8 cellular contexts compared by ENCODE assay signal in genomic region chr14:64464695-64465094, GRCh38. TPM values are rescaled to one million over a fixed set of nuclear protein-coding genes. Genes with fewer than 3 reads are reported as not detected.
DNase-seq lines count a peak whose midpoint lies in the region; ATAC-seq and TF ChIP-seq lines count a peak whose summit lies in the region.

No MANE protein-coding gene starts in this region.

- POLR2A ChIA-PET in PC-3 (lab: Charles Lee; ENCODE audit: unreplicated experiment), result interaction anchor here (0.6 kb wide), 1 partner anchor 292 kb away, joined by 3 read pairs; no protein-coding TSS in a partner anchor

- peak; percentile 1 for ATAC-seq in GM21576 (IDR thresholded peaks at IDR 0.05; ENCODE audit: unreplicated experiment)
- ATAC-seq in PC-3, result peak; percentile 10
- no peak for ATAC-seq in psoas muscle
- ATAC-seq in GM18502 (IDR thresholded peaks at IDR 0.05; ENCODE audit: poor library complexity, unreplicated experiment), result no peak
- ATAC-seq in sciatic nerve, result no peak

- H3K27ac ChIP-seq in PC-3 (ENCODE audit: low read length), result no peak overlapping the region
- no peak overlapping the region for H3K27ac ChIP-seq in psoas muscle

- no peaks in the 10 kb centered on the region for H3F3A ChIP-seq in PC-3 (ENCODE audit: low read length, unreplicated experiment)

- H3K36me3 ChIP-seq in PC-3 (ENCODE audit: low read depth, low read length) (no peaks in the 10 kb centered on the region), psoas muscle (ENCODE audit: insufficient read depth in 1 of 2, low read depth in 1 of 2) (peaks cover 0 to 11% of the 10 kb centered on the region in 2 donors)

- DNase-seq in AG09309 (ENCODE audit: low read depth) (no peak), PC-3 (peak; percentile 25), epithelial cell of proximal tubule (ENCODE audit: low read depth) (no peak), psoas muscle (no peak), NCI-H1048 (lab: John Stamatoyannopoulos, UW) (no peak), sciatic nerve (ENCODE audit: low spot score) (no peak)

- intact Hi-C loops in PC-3 (cut with micrococcal nuclease), result loop anchor here (5.0 kb wide), 1 partner anchor 77 kb away; the partner anchor contains the start of gene MTHFD1
- intact Hi-C loops in psoas muscle (cut with DNase I), result no loop called here
- intact Hi-C loops in sciatic nerve (cut with DNase I), result no loop called here

- H3K9me2 ChIP-seq in PC-3 (replicated peaks; ENCODE audit: low read length), result no peaks in the 10 kb centered on the region

- BruUV-seq in PC-3 (replicated peaks; lab: Mats Ljungman, UMichigan), result TSS peak; percentile 24

- H3K9ac ChIP-seq in PC-3 (ENCODE audit: low read length), result peak overlapping the region; percentile 36; the same call in 1 of the 2 replicates

- H3K9me3 ChIP-seq in PC-3 (ENCODE audit: low read length), result no peaks in the 10 kb centered on the region
- H3K9me3 ChIP-seq in psoas muscle, result no peaks in the 10 kb centered on the region

- H3K79me2 ChIP-seq in PC-3 (ENCODE audit: low read length), result no peaks in the 10 kb centered on the region

- WGBS in psoas muscle, 3 donors, result 18 to 21% (median 19%) methylated on average over 7 of the region's 7 CpGs

- H3K4me3 ChIP-seq in AG09309 (ENCODE audit: control insufficient read depth, low read depth, low read length) (peak overlapping the region; percentile 70), PC-3 (ENCODE audit: low read length) (peak overlapping the region; percentile 75), epithelial cell of proximal tubule (ENCODE audit: low read depth, low read length) (peak overlapping the region; percentile 69), psoas muscle (peak overlapping the region; percentile 76)

- H4K20me1 ChIP-seq in PC-3 (ENCODE audit: low read length), result no peaks in the 10 kb centered on the region

- CTCF ChIA-PET in PC-3 (lab: Charles Lee), result no interaction called here

- TF ChIP-seq CTCF in AG09309 (IDR thresholded peaks at IDR 0.05; ENCODE audit: control insufficient read depth, insufficient read depth, low read depth, low read length, missing control alignments), result no peak
- TF ChIP-seq CTCF in PC-3 (conservative IDR thresholded peaks at IDR 0.05; ENCODE audit: low read depth, low read length), result no peak
- no peak for TF ChIP-seq CTCF in epithelial cell of proximal tubule (conservative IDR thresholded peaks at IDR 0.05; ENCODE audit: low read depth, low read length)
- no peak for TF ChIP-seq CTCF in psoas muscle (IDR thresholded peaks at IDR 0.05)

- no peaks in the 10 kb centered on the region for H3K27me3 ChIP-seq in PC-3 (ENCODE audit: low read length)
- H3K27me3 ChIP-seq in psoas muscle (ENCODE audit: insufficient read depth in 3 of 3, low read length in 2 of 3), result no peaks in the 10 kb centered on the region

- H2AFZ ChIP-seq in PC-3 (ENCODE audit: low read length), result peak overlapping the region; percentile 91

- H3K4me2 ChIP-seq in PC-3 (ENCODE audit: low read length), result peak overlapping the region; percentile 98

- H3K4me1 ChIP-seq in PC-3 (ENCODE audit: insufficient read depth, low read length), result peaks cover 6% of the 10 kb centered on the region; the same call in 1 of the 2 replicates
- H3K4me1 ChIP-seq in psoas muscle, result peaks cover 3% of the 10 kb centered on the region

RNA-seq across cellular contexts. Expression of gene AKAP5, which starts 0.6 kb away (rescaled TPM):
- total RNA-seq in PC-3 (2014; rRNA removed) (0.58 and 0.86 TPM in 2 replicates), epithelial cell of proximal tubule (0.69 and 2.2 TPM in 2 replicates), psoas muscle (under 1 TPM; 0.06 to 0.18 (median 0.14) TPM), sciatic nerve (0.36 TPM)
- under 1 TPM; 0.01 to 0.08 (median 0.04) TPM for polyA plus RNA-seq in psoas muscle

RNA-seq across cellular contexts. Expression of gene ZBTB25, which starts 38.9 kb away (rescaled TPM):
- total RNA-seq in PC-3 (2014; rRNA removed) (4.0 and 10.7 TPM in 2 replicates), epithelial cell of proximal tubule (2.4 and 2.6 TPM in 2 replicates), psoas muscle (10 to 100 TPM; 10.2 to 12.7 (median 11.8) TPM), sciatic nerve (26.2 TPM)
- 10 to 100 TPM in 1 of 3 donors, 1 to 10 TPM in 2; 2.7 to 11.2 (median 3.2) TPM for polyA plus RNA-seq in psoas muscle

RNA-seq across cellular contexts. Expression of gene ZBTB1, which starts 39.9 kb away (rescaled TPM):
- 23.6 and 26.0 TPM in 2 replicates for total RNA-seq in PC-3 (2014; rRNA removed)
- 20.8 and 26.7 TPM in 2 replicates for total RNA-seq in epithelial cell of proximal tubule
- 10 to 100 TPM; 18.6 to 26.3 (median 22.7) TPM for total RNA-seq in psoas muscle
- polyA plus RNA-seq in psoas muscle, result 10 to 100 TPM; 11.0 to 39.2 (median 13.8) TPM
- 64.6 TPM for total RNA-seq in sciatic nerve

Comparison
In these comparisons a context has a peak if more than half of its experiments do, and no peak if none do; other contexts are left out.
1. ATAC-seq: peak in GM21576 (single experiment) and PC-3 (single experiment); none in psoas muscle (0 of 4), GM18502 (single experiment) and sciatic nerve (single experiment).
2. Peak in every context shown above with its lines, with median percentiles within 50 percentile points of each other: H3K4me3 ChIP-seq.